ENCODE assay signal across 8 cellular contexts in genomic region chr19:6392219-6393073, GRCh38. TPM values are rescaled to one million over a fixed set of nuclear protein-coding genes. Genes with fewer than 3 reads are reported as not detected.
DNase-seq lines count a peak whose midpoint lies in the region; ATAC-seq and TF ChIP-seq lines count a peak whose summit lies in the region.

No MANE protein-coding gene starts in this region.

- H3K27ac Mint-ChIP-seq in activated T-helper 1 cell treated with anti-CD3 and anti-CD28 coated beads, Interleukin-12 subunit alpha, Interleukin-12 subunit beta, Interleukin-2, Interleukin-4 antibody, amounts not matched to agents 30 ng/mL and 10 ng/mL and 1 ng/mL, durations not matched to agents 14 hours and 24 hours and 36 hours, result peak overlapping the region; percentile 97
- peak overlapping the region; percentile 95 to 98 (median 97) for H3K27ac Mint-ChIP-seq in immature natural killer cell

- no peaks in the 10 kb centered on the region for H3K27me3 ChIP-seq in thyroid gland

- TF ChIP-seq CTCF in thyroid gland (IDR thresholded peaks at IDR 0.05), result no peak

- DNase-seq in Right ventricle myocardium inferior (ENCODE audit: missing footprints) (peak; percentile 35), left ventricle myocardium superior (no peak), immature natural killer cell (no peak), thyroid gland (no peak), cortex of kidney (lab: John Stamatoyannopoulos, UW) (no peak)
- DNase-seq in activated T-helper 1 cell treated with anti-CD3 and anti-CD28 coated beads, Interleukin-12 subunit alpha, Interleukin-12 subunit beta, Interleukin-2, Interleukin-4 antibody, amounts not matched to agents 30 ng/mL and 10 ng/mL and 1 ng/mL, durations not matched to agents 14 hours and 24 hours and 36 hours (ENCODE audit: low spot score), result no peak

- H3K36me3 ChIP-seq in thyroid gland, result peaks cover 17 to 27% of the 10 kb centered on the region in 2 donors

- no peak for ATAC-seq in Right ventricle myocardium inferior
- ATAC-seq in left ventricle myocardium superior, result no peak
- ATAC-seq in GM19328 (IDR thresholded peaks at IDR 0.05; ENCODE audit: unreplicated experiment), result no peak
- ATAC-seq in GM21423 (IDR thresholded peaks at IDR 0.05; ENCODE audit: unreplicated experiment), result no peak

- H3K9me3 Mint-ChIP-seq in activated T-helper 1 cell treated with anti-CD3 and anti-CD28 coated beads, Interleukin-12 subunit alpha, Interleukin-12 subunit beta, Interleukin-2, Interleukin-4 antibody, amounts not matched to agents 30 ng/mL and 10 ng/mL and 1 ng/mL, durations not matched to agents 14 hours and 24 hours and 36 hours, result no peaks in the 10 kb centered on the region
- no peaks in the 10 kb centered on the region for H3K9me3 Mint-ChIP-seq in immature natural killer cell

- TF ChIP-seq POLR2A in thyroid gland (IDR thresholded peaks at IDR 0.05), result no peak

- H3K4me3 Mint-ChIP-seq in activated T-helper 1 cell treated with anti-CD3 and anti-CD28 coated beads, Interleukin-12 subunit alpha, Interleukin-12 subunit beta, Interleukin-2, Interleukin-4 antibody, amounts not matched to agents 30 ng/mL and 10 ng/mL and 1 ng/mL, durations not matched to agents 14 hours and 24 hours and 36 hours, result peak overlapping the region; percentile 98
- peak overlapping the region; percentile 95 to 98 (median 97) for H3K4me3 Mint-ChIP-seq in immature natural killer cell

- 15 to 34% methylated on average over 8 to 15 of the region's 30 CpGs for WGBS in thyroid gland, 2 donors

- peaks cover 29% of the 10 kb centered on the region for H3K4me1 Mint-ChIP-seq in activated T-helper 1 cell treated with anti-CD3 and anti-CD28 coated beads, Interleukin-12 subunit alpha, Interleukin-12 subunit beta, Interleukin-2, Interleukin-4 antibody, amounts not matched to agents 30 ng/mL and 10 ng/mL and 1 ng/mL, durations not matched to agents 14 hours and 24 hours and 36 hours (ENCODE audit: low read depth)
- peaks cover 29 to 30% of the 10 kb centered on the region in 2 donors for H3K4me1 Mint-ChIP-seq in immature natural killer cell

- H3K27ac ChIP-seq in thyroid gland, result peak overlapping the region; percentile 89 to 99 (median 90)

- peaks cover 27% of the 10 kb centered on the region for H3K36me3 Mint-ChIP-seq in activated T-helper 1 cell treated with anti-CD3 and anti-CD28 coated beads, Interleukin-12 subunit alpha, Interleukin-12 subunit beta, Interleukin-2, Interleukin-4 antibody, amounts not matched to agents 30 ng/mL and 10 ng/mL and 1 ng/mL, durations not matched to agents 14 hours and 24 hours and 36 hours (ENCODE audit: low read depth)
- peaks cover 0 to 8% (median 0%) of the 10 kb centered on the region in 3 donors for H3K36me3 Mint-ChIP-seq in immature natural killer cell

- intact Hi-C loops in Right ventricle myocardium inferior (cut with DNase I) (loop anchor here (1.0 to 2.0 kb wide), 2 partner anchors 20 to 31 kb away; partner anchors contain the start of genes ALKBH7 and CLPP), left ventricle myocardium superior (cut with micrococcal nuclease) (no loop called here), thyroid gland (cut with DNase I) (no loop called here)
- intact Hi-C loops in activated T-helper 1 cell treated with anti-CD3 and anti-CD28 coated beads, Interleukin-12 subunit alpha, Interleukin-12 subunit beta, Interleukin-2, Interleukin-4 antibody, amounts not matched to agents 30 ng/mL and 10 ng/mL and 1 ng/mL, durations not matched to agents 14 hours and 24 hours and 36 hours (cut with micrococcal nuclease), result loop anchor here (1.0 to 2.0 kb wide), 7 partner anchors 19 to 471 kb away; partner anchors contain the start of gene CLPP

- no peaks in the 10 kb centered on the region for H3K9me3 ChIP-seq in thyroid gland

- H3K27me3 Mint-ChIP-seq in activated T-helper 1 cell treated with anti-CD3 and anti-CD28 coated beads, Interleukin-12 subunit alpha, Interleukin-12 subunit beta, Interleukin-2, Interleukin-4 antibody, amounts not matched to agents 30 ng/mL and 10 ng/mL and 1 ng/mL, durations not matched to agents 14 hours and 24 hours and 36 hours (ENCODE audit: insufficient read depth), result no peaks in the 10 kb centered on the region
- H3K27me3 Mint-ChIP-seq in immature natural killer cell (ENCODE audit: low read depth in 3 of 3), result peaks cover 8 to 13% (median 11%) of the 10 kb centered on the region in 3 donors

- H3K4me3 ChIP-seq in thyroid gland (replicated peaks in 1 of 3), result peak overlapping the region; percentile 64 to 83 (median 69)

- peaks cover 8 to 9% of the 10 kb centered on the region in 2 donors for H3K4me1 ChIP-seq in thyroid gland

RNA-seq across cellular contexts. Expression of gene GTF2F1, which starts 0.5 kb away (rescaled TPM):
- total RNA-seq in Right ventricle myocardium inferior (29.6 TPM), left ventricle myocardium superior (30.9 TPM), thyroid gland (10 to 100 TPM; 50.8 to 57.0 (median 51.4) TPM)
- 62.9 and 65.5 TPM in 2 replicates for total RNA-seq in activated T-helper 1 cell treated with anti-CD3 and anti-CD28 coated beads, Interleukin-12 subunit alpha, Interleukin-12 subunit beta, Interleukin-2, Interleukin-4 antibody, amounts not matched to agents 30 ng/mL and 10 ng/mL and 1 ng/mL, durations not matched to agents 14 hours and 24 hours and 36 hours
- 10 to 100 TPM; 11.0 to 29.8 (median 11.5) TPM for polyA plus RNA-seq in immature natural killer cell

RNA-seq across cellular contexts. Expression of gene PSPN, which starts 16.7 kb away (rescaled TPM):
- total RNA-seq in Right ventricle myocardium inferior, result 1.1 TPM
- total RNA-seq in left ventricle myocardium superior, result 1.2 TPM
- 1.3 and 1.6 TPM in 2 replicates for total RNA-seq in activated T-helper 1 cell treated with anti-CD3 and anti-CD28 coated beads, Interleukin-12 subunit alpha, Interleukin-12 subunit beta, Interleukin-2, Interleukin-4 antibody, amounts not matched to agents 30 ng/mL and 10 ng/mL and 1 ng/mL, durations not matched to agents 14 hours and 24 hours and 36 hours
- polyA plus RNA-seq in immature natural killer cell, result under 1 TPM; 0.28 to 0.73 (median 0.65) TPM
- 1 to 10 TPM; 1.1 to 6.7 (median 2.6) TPM for total RNA-seq in thyroid gland

RNA-seq across cellular contexts. Expression of gene ALKBH7, which starts 19.9 kb away (rescaled TPM):
- total RNA-seq in Right ventricle myocardium inferior, result 134 TPM
- 139 TPM for total RNA-seq in left ventricle myocardium superior
- 24.8 and 27.1 TPM in 2 replicates for total RNA-seq in activated T-helper 1 cell treated with anti-CD3 and anti-CD28 coated beads, Interleukin-12 subunit alpha, Interleukin-12 subunit beta, Interleukin-2, Interleukin-4 antibody, amounts not matched to agents 30 ng/mL and 10 ng/mL and 1 ng/mL, durations not matched to agents 14 hours and 24 hours and 36 hours
- polyA plus RNA-seq in immature natural killer cell, result 10 to 100 TPM; 47.6 to 96.4 (median 51.4) TPM
- 100 to 1,000 TPM in 2 of 4 donors, 10 to 100 TPM in 2; 71.8 to 146 (median 91.4) TPM for total RNA-seq in thyroid gland

RNA-seq across cellular contexts. Expression of gene CLPP, which starts 31.1 kb away (rescaled TPM):
- total RNA-seq in Right ventricle myocardium inferior (80.3 TPM), left ventricle myocardium superior (66.0 TPM), thyroid gland (100 to 1,000 TPM in 1 of 4 donors, 10 to 100 TPM in 3; 44.6 to 108 (median 63.1) TPM)
- total RNA-seq in activated T-helper 1 cell treated with anti-CD3 and anti-CD28 coated beads, Interleukin-12 subunit alpha, Interleukin-12 subunit beta, Interleukin-2, Interleukin-4 antibody, amounts not matched to agents 30 ng/mL and 10 ng/mL and 1 ng/mL, durations not matched to agents 14 hours and 24 hours and 36 hours, result 180 and 201 TPM in 2 replicates
- polyA plus RNA-seq in immature natural killer cell, result 100 to 1,000 TPM; 102 to 184 (median 119) TPM

RNA-seq across cellular contexts. Expression of gene KHSRP, which starts 32.2 kb away (rescaled TPM):
- 87.9 TPM for total RNA-seq in Right ventricle myocardium inferior
- 103 TPM for total RNA-seq in left ventricle myocardium superior
- total RNA-seq in activated T-helper 1 cell treated with anti-CD3 and anti-CD28 coated beads, Interleukin-12 subunit alpha, Interleukin-12 subunit beta, Interleukin-2, Interleukin-4 antibody, amounts not matched to agents 30 ng/mL and 10 ng/mL and 1 ng/mL, durations not matched to agents 14 hours and 24 hours and 36 hours, result 415 and 424 TPM in 2 replicates
- 10 to 100 TPM in 1 of 3 donors, 1 to 10 TPM in 2; 3.9 to 15.6 (median 9.8) TPM for polyA plus RNA-seq in immature natural killer cell
- 100 to 1,000 TPM in 3 of 4 donors, 10 to 100 TPM in 1; 92.9 to 141 (median 118) TPM for total RNA-seq in thyroid gland

Comparison
In these comparisons a context has a peak if more than half of its experiments do, and no peak if none do; other contexts are left out.
1. intact Hi-C loops: an anchor here in Right ventricle myocardium inferior (1.0 to 2.0 kb wide) and activated T-helper 1 cell treated with anti-CD3 and anti-CD28 coated beads, Interleukin-12 subunit alpha, Interleukin-12 subunit beta, Interleukin-2, Interleukin-4 antibody, amounts not matched to agents 30 ng/mL and 10 ng/mL and 1 ng/mL, durations not matched to agents 14 hours and 24 hours and 36 hours (1.0 to 2.0 kb wide); none called in left ventricle myocardium superior and thyroid gland.